In genomic region chr1:30719406-30720270, GRCh38 we compare ENCODE assay signal across 8 cellular contexts. TPM values are rescaled to one million over a fixed set of nuclear protein-coding genes. Genes with fewer than 3 reads are reported as not detected.
DNase-seq lines count a peak whose midpoint lies in the region; ATAC-seq and TF ChIP-seq lines count a peak whose summit lies in the region.

No MANE protein-coding gene starts in this region.

- WGBS in esophagus muscularis mucosa: 42% methylated on average over 16 of the region's 21 CpGs
- 33% methylated on average over 21 of the region's 21 CpGs for WGBS in prostate gland

- H3K4me3 ChIP-seq in esophagus muscularis mucosa (peak overlapping the region; percentile 60 to 75 (median 68)), prostate gland (peak overlapping the region; percentile 48 to 49)

- peaks cover 12% of the 10 kb centered on the region for H3K9me3 Mint-ChIP-seq in activated naive CD4-positive, alpha-beta T cell treated with anti-CD3 and anti-CD28 coated beads, Interleukin-2, amount 10 ng/mL, durations not matched to agents 7 days and 5 days

- peaks cover 22% of the 10 kb centered on the region for H3K4me1 Mint-ChIP-seq in activated naive CD4-positive, alpha-beta T cell treated with anti-CD3 and anti-CD28 coated beads, Interleukin-2, amount 10 ng/mL, durations not matched to agents 7 days and 5 days

- peak overlapping the region; percentile 99 for H3K27ac Mint-ChIP-seq in activated naive CD4-positive, alpha-beta T cell treated with anti-CD3 and anti-CD28 coated beads, Interleukin-2, amount 10 ng/mL, durations not matched to agents 7 days and 5 days

- H3K9me3 ChIP-seq in esophagus muscularis mucosa (peaks cover 0 to 4% (median 0%) of the 10 kb centered on the region in 4 donors), prostate gland (no peaks in the 10 kb centered on the region)

- no peak for ATAC-seq in GM19035 (IDR thresholded peaks at IDR 0.05; ENCODE audit: unreplicated experiment)
- no peak for ATAC-seq in HG03565 (IDR thresholded peaks at IDR 0.05; ENCODE audit: unreplicated experiment)

- H3K27ac ChIP-seq in esophagus muscularis mucosa (replicated peaks in 1 of 4): peak overlapping the region; percentile 95 to 100 (median 100)
- peak overlapping the region; percentile 99 to 100 for H3K27ac ChIP-seq in prostate gland

- peaks cover 7% of the 10 kb centered on the region for H3K27me3 Mint-ChIP-seq in activated naive CD4-positive, alpha-beta T cell treated with anti-CD3 and anti-CD28 coated beads, Interleukin-2, amount 10 ng/mL, durations not matched to agents 7 days and 5 days

- H3K36me3 ChIP-seq in esophagus muscularis mucosa (peaks cover 0 to 18% (median 9%) of the 10 kb centered on the region in 4 donors), prostate gland (no peaks in the 10 kb centered on the region)

- CTCF ChIA-PET in activated naive CD4-positive, alpha-beta T cell treated with anti-CD3 and anti-CD28 coated beads, Interleukin-2, amount 10 ng/mL, durations not matched to agents 7 days and 5 days (lab: Charles Lee): interaction anchor here (0.6 to 11.4 kb wide), 21 partner anchors 9 to 1798 kb away, joined by 3 to 465 read pairs (median 6); partner anchors contain the start of gene LAPTM5

- no peak for TF ChIP-seq EP300 in esophagus muscularis mucosa (IDR thresholded peaks at IDR 0.05)

- no peaks in the 10 kb centered on the region for H3K36me3 Mint-ChIP-seq in activated naive CD4-positive, alpha-beta T cell treated with anti-CD3 and anti-CD28 coated beads, Interleukin-2, amount 10 ng/mL, durations not matched to agents 7 days and 5 days

- peak in 1 of 3 experiments; percentile 7 for TF ChIP-seq CTCF in esophagus muscularis mucosa (IDR thresholded peaks at IDR 0.05)
- no peak for TF ChIP-seq CTCF in prostate gland (IDR thresholded peaks at IDR 0.05)

- intact Hi-C loops in esophagus muscularis mucosa (cut with DNase I): loop anchor here (1.0 to 5.0 kb wide), 2 partner anchors 60 to 213 kb away; no protein-coding TSS in a partner anchor
- intact Hi-C loops in prostate gland (cut with DNase I): loop anchor here (1.0 to 2.0 kb wide), 2 partner anchors 60 to 189 kb away; partner anchors contain the start of gene SDC3

- TF ChIP-seq POLR2A in esophagus muscularis mucosa (IDR thresholded peaks at IDR 0.05; ENCODE audit: low read depth): no peak
- TF ChIP-seq POLR2A in prostate gland (IDR thresholded peaks at IDR 0.05): no peak

- no peak for DNase-seq in activated naive CD4-positive, alpha-beta T cell treated with anti-CD3 and anti-CD28 coated beads, Interleukin-2, amount 10 ng/mL, durations not matched to agents 7 days and 5 days
- no peak for DNase-seq in activated naive CD4-positive, alpha-beta T cell treated with Interleukin-2 at 50 U/mL for 16 hours
- peak; percentile 64 for DNase-seq in SK-N-DZ (ENCODE audit: low spot score)
- DNase-seq in esophagus muscularis mucosa (ENCODE audit: extremely low spot score): no peak
- DNase-seq in prostate gland (ENCODE audit: low spot score): no peak
- DNase-seq in GF-D8 (lab: John Stamatoyannopoulos, UW): no peak

- peaks cover 10 to 19% (median 16%) of the 10 kb centered on the region in 4 donors for H3K4me1 ChIP-seq in esophagus muscularis mucosa
- H3K4me1 ChIP-seq in prostate gland (replicated peaks): peaks cover 6% of the 10 kb centered on the region

- H3K27me3 ChIP-seq in esophagus muscularis mucosa (no peaks in the 10 kb centered on the region), prostate gland (replicated peaks; ENCODE audit: insufficient read depth) (no peaks in the 10 kb centered on the region)

- peak overlapping the region; percentile 92 for H3K4me3 Mint-ChIP-seq in activated naive CD4-positive, alpha-beta T cell treated with anti-CD3 and anti-CD28 coated beads, Interleukin-2, amount 10 ng/mL, durations not matched to agents 7 days and 5 days

RNA-seq across cellular contexts. Expression of gene MATN1, which starts 3.7 kb away (rescaled TPM):
- not detected in 2 replicates for polyA plus RNA-seq in SK-N-DZ (2014; cell fraction: cytosol; rRNA removed)
- polyA plus RNA-seq in SK-N-DZ (2014; cell fraction: nucleus; rRNA removed): 1.6 TPM in 1 of 2 replicates, not detected in the other
- not detected for total RNA-seq in esophagus muscularis mucosa
- under 1 TPM in 1 of 2 donors, not detected in 1; 0.34 TPM for total RNA-seq in prostate gland

RNA-seq across cellular contexts. Expression of gene LAPTM5, which starts 37.9 kb away (rescaled TPM):
- polyA plus RNA-seq in SK-N-DZ (2014; cell fraction: cytosol; rRNA removed): not detected in 2 replicates
- not detected in 2 replicates for polyA plus RNA-seq in SK-N-DZ (2014; cell fraction: nucleus; rRNA removed)
- total RNA-seq in esophagus muscularis mucosa: 10 to 100 TPM; 32.4 to 83.7 (median 36.3) TPM
- total RNA-seq in prostate gland: 10 to 100 TPM; 14.9 to 39.1 TPM
